In genomic region chrX:10519278-10519677, GRCh38 we compare ENCODE assay signal across 1 cellular context.
TF ChIP-seq lines count a peak whose summit lies in the region.

No MANE protein-coding gene starts in this region.

TF ChIP-seq in liver, 16 proteins besides CTCF, POLR2A, EP300 and RAD21 (continued from another document):
- peak; percentile 18 for TF ChIP-seq REST (IDR thresholded peaks at IDR 0.05)
- TF ChIP-seq TAF1 (conservative IDR thresholded peaks at IDR 0.05) = no peak
- TF ChIP-seq ZBTB33 (IDR thresholded peaks at IDR 0.05) = no peak
- peak; percentile 73 to 81 for TF ChIP-seq HNF4A (conservative IDR thresholded peaks at IDR 0.05)
- peak; percentile 42 for TF ChIP-seq ATF3 (IDR thresholded peaks at IDR 0.05)
- no peak for TF ChIP-seq FOXA1 (IDR thresholded peaks at IDR 0.05)
- no peak for TF ChIP-seq JUND (IDR thresholded peaks at IDR 0.05)
- no peak for TF ChIP-seq MAX (IDR thresholded peaks at IDR 0.05)
- TF ChIP-seq EGR1 (IDR thresholded peaks at IDR 0.05; ENCODE audit: low read depth in 2 of 2) = no peak
- TF ChIP-seq SP1 (IDR thresholded peaks at IDR 0.05) = peak; percentile 63
- no peak for TF ChIP-seq FOXA2 (IDR thresholded peaks at IDR 0.05)
TF ChIP-seq in liver: peak in this region for 7.
